In genomic region chr22:38029370-38029769, GRCh38 we compare ENCODE assay signal across 30 cellular contexts. TPM values are rescaled to one million over a fixed set of nuclear protein-coding genes. Genes with fewer than 3 reads are reported as not detected.
"Had no signal": no experiment of that assay in that cellular context is flagged by ENCODE, and none has a peak within 500 bp of the region (broad histone marks: within the 10 kb centered on the region; RNA-seq: fewer than 3 reads in every experiment).

No MANE protein-coding gene starts in this region.

- H3K4me1 ChIP-seq: parathyroid adenoma had no signal

- ATAC-seq: activated CD4-positive, alpha-beta T cell treated with anti-CD3 and anti-CD28 coated beads for 36 hours; activated T-cell treated with anti-CD3 and anti-CD28 coated beads, Interleukin-2, amount 50 U/mL, for 72 hours; psoas muscle; stimulated activated naive B cell treated with anti-CD40 and anti-IgM and Interleukin-4, amounts not matched to agents 10 μg/mL and 1 μg/mL and 100 μg/mL, for 72 hours; T-cell had no signal

- H3K9me3 Mint-ChIP-seq: activated T-cell treated with anti-CD3 and anti-CD28 coated beads, Interleukin-2, amount 50 U/mL, for 72 hours; dendritic cell treated with granulocyte-macrophage colony-stimulating factor and Interleukin-4, amounts not matched to agents 40 ng/mL and 50 ng/mL, for 4 days; mesothelial cell of epicardium; naive B cell; nephron progenitor cell; stimulated activated naive B cell treated with anti-CD40 and anti-IgM and Interleukin-4, amounts not matched to agents 10 μg/mL and 1 μg/mL and 100 μg/mL, for 72 hours; T-cell had no signal

- H2AFZ ChIP-seq: parathyroid adenoma had no signal

- H3K27me3 Mint-ChIP-seq: activated CD4-positive, alpha-beta T cell treated with anti-CD3 and anti-CD28 coated beads for 36 hours; activated naive CD8-positive, alpha-beta T cell; stimulated activated naive B cell treated with anti-CD40 and anti-IgM and Interleukin-4, amounts not matched to agents 10 μg/mL and 1 μg/mL and 100 μg/mL, for 72 hours; T-cell had no signal

- DNase-seq: activated CD4-positive, alpha-beta T cell treated with anti-CD3 and anti-CD28 coated beads for 36 hours; activated CD4-positive, CD25-positive, alpha-beta regulatory T cell; activated naive CD4-positive, alpha-beta T cell; activated T-cell treated with anti-CD3 and anti-CD28 coated beads for 4 hours; activated T-cell treated with anti-CD3 and anti-CD28 coated beads, Interleukin-2, amount 50 U/mL, for 72 hours; adrenal gland; brain microvascular endothelial cell; central memory CD4-positive, alpha-beta T cell; effector CD4-positive, alpha-beta T cell; esophagus squamous epithelium; foreskin melanocyte; left colon; naive B cell; nephron progenitor cell; stimulated activated CD4-positive, alpha-beta T cell treated with anti-CD3 and anti-CD28 coated beads, Interleukin-15, amount 100 ng/mL, for 24 hours; stimulated activated CD4-positive, alpha-beta T cell treated with anti-CD3 and anti-CD28 coated beads, Interleukin-2, amount 100 ng/mL, for 24 hours; stimulated activated naive B cell treated with anti-CD40 and anti-IgM and Interleukin-4, amounts not matched to agents 10 μg/mL and 1 μg/mL and 100 μg/mL, for 72 hours; stomach; T-cell; trophoblast cell had no signal

- H3K27ac Mint-ChIP-seq: activated CD4-positive, alpha-beta T cell treated with anti-CD3 and anti-CD28 coated beads for 36 hours; activated naive CD8-positive, alpha-beta T cell; activated T-cell treated with anti-CD3 and anti-CD28 coated beads, Interleukin-2, amount 50 U/mL, for 72 hours; dendritic cell treated with granulocyte-macrophage colony-stimulating factor and Interleukin-4, amounts not matched to agents 40 ng/mL and 50 ng/mL, for 4 days; mesothelial cell of epicardium; stimulated activated naive B cell treated with anti-CD40 and anti-IgM and Interleukin-4, amounts not matched to agents 10 μg/mL and 1 μg/mL and 100 μg/mL, for 72 hours; T-cell had no signal

- H3K79me2 ChIP-seq: parathyroid adenoma had no signal

- H3K4me3 ChIP-seq: adrenal gland, ascending aorta, esophagus squamous epithelium, psoas muscle, stomach, suprapubic skin had no signal

- H3K36me3 Mint-ChIP-seq: activated naive CD8-positive, alpha-beta T cell; mesothelial cell of epicardium; naive B cell had no signal

- H3K4me3 Mint-ChIP-seq: activated CD4-positive, alpha-beta T cell treated with anti-CD3 and anti-CD28 coated beads for 36 hours; activated naive CD8-positive, alpha-beta T cell; activated T-cell treated with anti-CD3 and anti-CD28 coated beads, Interleukin-2, amount 50 U/mL, for 72 hours; dendritic cell treated with granulocyte-macrophage colony-stimulating factor and Interleukin-4, amounts not matched to agents 40 ng/mL and 50 ng/mL, for 4 days; mesothelial cell of epicardium; nephron progenitor cell; stimulated activated naive B cell treated with anti-CD40 and anti-IgM and Interleukin-4, amounts not matched to agents 10 μg/mL and 1 μg/mL and 100 μg/mL, for 72 hours; T-cell had no signal

- H3K27me3 ChIP-seq: adrenal gland, ascending aorta, brain microvascular endothelial cell, esophagus squamous epithelium, stomach, suprapubic skin had no signal

- H3K4me1 Mint-ChIP-seq: activated CD4-positive, alpha-beta T cell treated with anti-CD3 and anti-CD28 coated beads for 36 hours; T-cell had no signal

- H3K36me3 ChIP-seq: adrenal gland, ascending aorta, brain microvascular endothelial cell, esophagus squamous epithelium, stomach, suprapubic skin had no signal

- H3K27ac ChIP-seq: adrenal gland, ascending aorta, brain microvascular endothelial cell, parathyroid adenoma, psoas muscle had no signal

- H3K9me3 ChIP-seq: adrenal gland, ascending aorta, esophagus squamous epithelium, psoas muscle, stomach, suprapubic skin had no signal

- H3K9ac ChIP-seq: parathyroid adenoma had no signal

RNA-seq across cellular contexts. Expression of gene SOX10, which starts 45.0 kb away (rescaled TPM):
- total RNA-seq: activated CD4-positive, alpha-beta T cell treated with anti-CD3 and anti-CD28 coated beads for 36 hours; activated T-cell treated with anti-CD3 and anti-CD28 coated beads, Interleukin-2, amount 50 U/mL, for 72 hours; glomerular endothelial cell; T-cell; T-helper 2 cell treated with Interferon-gamma antibody and Interleukin-4, amounts not matched to agents 100 ng/mL and 5 ng/mL, for 36 hours had no signal
- polyA plus RNA-seq: keratinocyte had no signal

RNA-seq across cellular contexts. Expression of gene SLC16A8, which starts 54.6 kb away (rescaled TPM):
- total RNA-seq: activated CD4-positive, alpha-beta T cell treated with anti-CD3 and anti-CD28 coated beads for 36 hours; activated T-cell treated with anti-CD3 and anti-CD28 coated beads, Interleukin-2, amount 50 U/mL, for 72 hours; ascending aorta; esophagus squamous epithelium; glomerular endothelial cell; left colon; stomach; suprapubic skin; T-helper 2 cell treated with Interferon-gamma antibody and Interleukin-4, amounts not matched to agents 100 ng/mL and 5 ng/mL, for 36 hours had no signal
- polyA plus RNA-seq: keratinocyte had no signal
